Comparison of ENCODE assay signal across 16 cellular contexts in genomic region chr10:109946680-109947446, GRCh38. TPM values are rescaled to one million over a fixed set of nuclear protein-coding genes. Genes with fewer than 3 reads are reported as not detected.
DNase-seq lines count a peak whose midpoint lies in the region; ATAC-seq and TF ChIP-seq lines count a peak whose summit lies in the region.
"Had no signal": no experiment of that assay in that cellular context is flagged by ENCODE, and none has a peak within 500 bp of the region (broad histone marks: within the 10 kb centered on the region; RNA-seq: fewer than 3 reads in every experiment).

No MANE protein-coding gene starts in this region.

- H3K27me3 Mint-ChIP-seq in activated CD4-positive, alpha-beta T cell treated with anti-CD3 and anti-CD28 coated beads, Interleukin-2, amount 10 ng/mL, durations not matched to agents 24 days and 14 days: peaks cover 8% of the 10 kb centered on the region

- no peak for TF ChIP-seq RAD21 in SK-N-SH (IDR thresholded peaks at IDR 0.05; ENCODE audit: low read length)

- no peaks in the 10 kb centered on the region for H3K9me2 ChIP-seq in SK-N-SH

- CTCF ChIA-PET in SK-N-SH (lab: Yijun Ruan, JAX): interaction anchor here (1.7 kb wide), 1 partner anchor 10 kb away, joined by 9 read pairs; no protein-coding TSS in a partner anchor

- 0 out of 4 replicates have a peak overlapping the region, but pooled peaks of 1 of the 2 experiments have one; percentile 5 for H3K27ac ChIP-seq in SK-N-SH (ENCODE audit: low read depth in 2 of 2, low read length in 1 of 2)
- no peak overlapping the region for H3K27ac ChIP-seq in lung (ENCODE audit: low read depth in 1 of 2, low read length in 1 of 2)
- H3K27ac ChIP-seq in thyroid gland: peak overlapping the region; percentile 36 to 65 (median 52)
- H3K27ac ChIP-seq: 22Rv1, BLaER1, HL-60 had no signal

- no peaks in the 10 kb centered on the region for H3F3A ChIP-seq in SK-N-SH (replicated peaks; ENCODE audit: insufficient read depth)

- intact Hi-C loops in thyroid gland (cut with DNase I): no loop called here
- intact Hi-C loops in activated CD4-positive, alpha-beta T cell treated with anti-CD3 and anti-CD28 coated beads, Interleukin-2, amount 10 ng/mL, durations not matched to agents 24 days and 14 days (cut with micrococcal nuclease): no loop called here

- H3K36me3 ChIP-seq in SK-N-SH (replicated peaks in 1 of 2; ENCODE audit: control insufficient read depth in 1 of 2, insufficient read depth in 2 of 2, low read length in 1 of 2) (no peaks in the 10 kb centered on the region), lung (ENCODE audit: control insufficient read depth in 2 of 2, insufficient read depth in 2 of 2, low read length in 2 of 2) (no peaks in the 10 kb centered on the region), thyroid gland (no peaks in the 10 kb centered on the region)
- H3K36me3 ChIP-seq: BLaER1 had no signal

- no peaks in the 10 kb centered on the region for H3K36me3 Mint-ChIP-seq in activated CD4-positive, alpha-beta T cell treated with anti-CD3 and anti-CD28 coated beads, Interleukin-2, amount 10 ng/mL, durations not matched to agents 24 days and 14 days (ENCODE audit: low read depth)
- H3K36me3 Mint-ChIP-seq: CD4-positive, CD25-positive, alpha-beta regulatory T cell had no signal

- H3K4me3 ChIP-seq in SK-N-SH (ENCODE audit: low read depth in 2 of 2, low read length in 1 of 2) (no peak overlapping the region), lung (no peak overlapping the region), thyroid gland (replicated peaks in 1 of 3) (no peak overlapping the region)
- H3K4me3 ChIP-seq: BLaER1 had no signal

- no peaks in the 10 kb centered on the region for H4K20me1 ChIP-seq in SK-N-SH (ENCODE audit: insufficient read depth)
- H4K20me1 ChIP-seq: BLaER1 had no signal

- no peak overlapping the region for H3K4me3 Mint-ChIP-seq in activated CD4-positive, alpha-beta T cell treated with anti-CD3 and anti-CD28 coated beads, Interleukin-2, amount 10 ng/mL, durations not matched to agents 24 days and 14 days
- H3K4me3 Mint-ChIP-seq: CD4-positive, CD25-positive, alpha-beta regulatory T cell; HFFc6 had no signal

- no peak for TF ChIP-seq POLR2A in thyroid gland (IDR thresholded peaks at IDR 0.05)

- ATAC-seq in SK-N-SH treated with all-trans-retinoic acid at 6 μM for 48 hours: peak; percentile 61
- ATAC-seq in lung (ENCODE audit: insufficient read depth, low FRiP score): peak; percentile 53
- ATAC-seq in GM18873 (IDR thresholded peaks at IDR 0.05; ENCODE audit: low FRiP score, unreplicated experiment): no peak
- ATAC-seq in HG02798 (IDR thresholded peaks at IDR 0.05; ENCODE audit: poor library complexity, unreplicated experiment): no peak

- H3K4me1 Mint-ChIP-seq in activated CD4-positive, alpha-beta T cell treated with anti-CD3 and anti-CD28 coated beads, Interleukin-2, amount 10 ng/mL, durations not matched to agents 24 days and 14 days: no peaks in the 10 kb centered on the region

- no peak overlapping the region for H2AFZ ChIP-seq in SK-N-SH (ENCODE audit: low read depth)

- POLR2A ChIA-PET in SK-N-SH (lab: Yijun Ruan, JAX): no interaction called here

- no peaks in the 10 kb centered on the region for H3K27me3 ChIP-seq in SK-N-SH (ENCODE audit: insufficient read depth)
- no peaks in the 10 kb centered on the region for H3K27me3 ChIP-seq in lung (ENCODE audit: control insufficient read depth, insufficient read depth)
- no peaks in the 10 kb centered on the region for H3K27me3 ChIP-seq in thyroid gland
- H3K27me3 ChIP-seq: BLaER1 had no signal

- H3K4me2 ChIP-seq in SK-N-SH: no peak overlapping the region
- H3K4me2 ChIP-seq: BLaER1 had no signal

- H3K27ac Mint-ChIP-seq in activated CD4-positive, alpha-beta T cell treated with anti-CD3 and anti-CD28 coated beads, Interleukin-2, amount 10 ng/mL, durations not matched to agents 24 days and 14 days: no peak overlapping the region
- H3K27ac Mint-ChIP-seq: CD4-positive, CD25-positive, alpha-beta regulatory T cell; HFFc6 had no signal

- no peak overlapping the region for H3K9ac ChIP-seq in SK-N-SH
- H3K9ac ChIP-seq: BLaER1 had no signal

- H3K9me3 ChIP-seq in SK-N-SH (no peaks in the 10 kb centered on the region), lung (ENCODE audit: control insufficient read depth in 2 of 2, insufficient read depth in 1 of 2, low read length in 1 of 2) (no peaks in the 10 kb centered on the region), thyroid gland (no peaks in the 10 kb centered on the region)
- H3K9me3 ChIP-seq: BLaER1 had no signal

- no peaks in the 10 kb centered on the region for H3K9me3 Mint-ChIP-seq in activated CD4-positive, alpha-beta T cell treated with anti-CD3 and anti-CD28 coated beads, Interleukin-2, amount 10 ng/mL, durations not matched to agents 24 days and 14 days
- H3K9me3 Mint-ChIP-seq: HFFc6 had no signal

- 66% methylated on average over 4 of the region's 4 CpGs for WGBS in SK-N-SH (ENCODE audit: low lambda C conversion rate)
- 67 to 84% methylated on average over 4 of the region's 4 CpGs for WGBS in lung, 2 donors
- WGBS in thyroid gland, 2 donors: 55 to 56% methylated on average over 4 of the region's 4 CpGs

- no peak for TF ChIP-seq EP300 in SK-N-SH (IDR thresholded peaks at IDR 0.05; ENCODE audit: borderline replicate concordance in 1 of 2, low read depth in 1 of 2, low read length in 1 of 2)

- H3K79me2 ChIP-seq in SK-N-SH (ENCODE audit: insufficient read depth): no peaks in the 10 kb centered on the region

- TF ChIP-seq CTCF in SK-N-SH (IDR thresholded peaks at IDR 0.05): no peak
- TF ChIP-seq CTCF in lung (IDR thresholded peaks at IDR 0.05; ENCODE audit: control extremely low read depth, extremely low read depth): no peak
- TF ChIP-seq CTCF in thyroid gland (IDR thresholded peaks at IDR 0.05): no peak

- DNase-seq in SK-N-SH (no peak), lung (ENCODE audit: low spot score) (no peak), thyroid gland (peak; percentile 56 to 57)
- DNase-seq in activated CD4-positive, alpha-beta T cell treated with anti-CD3 and anti-CD28 coated beads, Interleukin-2, amount 10 ng/mL, durations not matched to agents 24 days and 14 days: no peak
- DNase-seq: AML-193; Calu3; CD4-positive, CD25-positive, alpha-beta regulatory T cell; DMS 273 treated with DMSO at 0.1 percent for 48 hours; HCEC 1CT; HFFc6 had no signal

- H3K4me1 ChIP-seq in SK-N-SH (ENCODE audit: control insufficient read depth in 1 of 2, insufficient read depth in 2 of 2, low read depth in 1 of 2, low read length in 1 of 2): peaks cover 0 to 3% of the 10 kb centered on the region in 2 experiments; a peak in 1 of 4 replicates
- H3K4me1 ChIP-seq in lung (ENCODE audit: control insufficient read depth in 2 of 2, insufficient read depth in 2 of 2, low read length in 2 of 2): no peaks in the 10 kb centered on the region
- peaks cover 12 to 15% of the 10 kb centered on the region in 2 donors for H3K4me1 ChIP-seq in thyroid gland
- H3K4me1 ChIP-seq: BLaER1 had no signal

TF ChIP-seq in SK-N-SH treated with all-trans-retinoic acid at 6 μM for 48 hours, 23 proteins besides CTCF, POLR2A, EP300 and RAD21 (continues in another document):
- TF ChIP-seq ZNF8 (CRISPR knock-in tag; IDR thresholded peaks at IDR 0.05) (no peak), BACH2 (CRISPR knock-in tag; IDR thresholded peaks at IDR 0.05; ENCODE audit: borderline replicate concordance) (no peak), GLIS3 (CRISPR knock-in tag; IDR thresholded peaks at IDR 0.05) (no peak), PATZ1 (CRISPR knock-in tag; IDR thresholded peaks at IDR 0.05; ENCODE audit: borderline replicate concordance) (no peak)

TF ChIP-seq in SK-N-SH, 30 proteins besides CTCF, POLR2A, EP300 and RAD21:
- no peak for TF ChIP-seq FOSL2 (IDR thresholded peaks at IDR 0.05; ENCODE audit: borderline replicate concordance, low read depth)

RNA-seq across cellular contexts. Expression of gene XPNPEP1, which starts 23.6 kb away (rescaled TPM):
- polyA plus RNA-seq in SK-N-SH (2012; rRNA removed) (167 and 190 TPM in 2 replicates), lung (10 to 100 TPM; 16.5 to 44.4 TPM)
- polyA plus RNA-seq in SK-N-SH (2012; cell fraction: cytosol; rRNA removed): 122 and 146 TPM in 2 replicates
- 264 and 305 TPM in 2 replicates for polyA plus RNA-seq in SK-N-SH (2012; cell fraction: nucleus; rRNA removed)
- total RNA-seq in lung (100 to 1,000 TPM in 1 of 2 donors, 10 to 100 TPM in 1; 52.4 to 129 TPM), thyroid gland (10 to 100 TPM; 72.7 to 89.0 (median 84.0) TPM)
- 98.9 and 105 TPM in 2 replicates for total RNA-seq in activated CD4-positive, alpha-beta T cell treated with anti-CD3 and anti-CD28 coated beads, Interleukin-2, amount 10 ng/mL, durations not matched to agents 24 days and 14 days

Comparison
In these comparisons a context has a peak if more than half of its experiments do, and no peak if none do; other contexts are left out.
1. ATAC-seq: peak in SK-N-SH treated with all-trans-retinoic acid at 6 μM for 48 hours (single experiment) and lung (single experiment); none in GM18873 (single experiment) and HG02798 (single experiment).
2. DNase-seq: peak in thyroid gland (2 of 2); none in SK-N-SH (single experiment), lung (single experiment) and activated CD4-positive, alpha-beta T cell treated with anti-CD3 and anti-CD28 coated beads, Interleukin-2, amount 10 ng/mL, durations not matched to agents 24 days and 14 days (single experiment).
3. H3K27ac ChIP-seq: peak in thyroid gland (3 of 3); none in lung (0 of 2).